15 cellular contexts compared by ENCODE assay signal in genomic region chr1:44619261-44619900, GRCh38. TPM values are rescaled to one million over a fixed set of nuclear protein-coding genes. Genes with fewer than 3 reads are reported as not detected.
A peak's percentile ranks its signal among the peaks of the same experiment; 100 is the strongest.
DNase-seq lines count a peak whose midpoint lies in the region; ATAC-seq, FAIRE-seq and TF ChIP-seq lines count a peak whose summit lies in the region.
"Had no signal": no experiment of that assay in that cellular context is flagged by ENCODE, and none has a peak within 500 bp of the region (broad histone marks: within the 10 kb centered on the region; RNA-seq: fewer than 3 reads in every experiment).

No MANE protein-coding gene starts in this region.

- TF ChIP-seq POLR2A in GM12892 (IDR thresholded peaks at IDR 0.05; ENCODE audit: low read depth, low read length): no peak
- no peak for TF ChIP-seq POLR2A in vagina (IDR thresholded peaks at IDR 0.05)

- H3K27ac ChIP-seq in layer of hippocampus (ENCODE audit: low read depth, low read length) (peak overlapping the region; percentile 13), vagina (no peak overlapping the region)

- H3K27me3 ChIP-seq in bronchial epithelial cell (ENCODE audit: control insufficient read depth, insufficient read depth, low read length) (peaks cover 2% of the 10 kb centered on the region), layer of hippocampus (ENCODE audit: control insufficient read depth, insufficient read depth, low read length) (no peaks in the 10 kb centered on the region), vagina (no peaks in the 10 kb centered on the region)

- no peaks in the 10 kb centered on the region for H3K9me3 ChIP-seq in vagina

- peaks cover 12% of the 10 kb centered on the region for H3K4me1 ChIP-seq in vagina

- no peak for ATAC-seq in HG02798 (IDR thresholded peaks at IDR 0.05; ENCODE audit: poor library complexity, unreplicated experiment)
- ATAC-seq: esophagus mucosa, Panc1 had no signal

- H3K4me3 ChIP-seq in bronchial epithelial cell (ENCODE audit: low read depth, low read length) (no peak overlapping the region), vagina (no peak overlapping the region)

- TF ChIP-seq CTCF in bronchial epithelial cell (IDR thresholded peaks at IDR 0.05; ENCODE audit: insufficient read depth, low read length, severe bottlenecking) (no peak), vagina (IDR thresholded peaks at IDR 0.05) (no peak)

- FAIRE-seq in bronchial epithelial cell (lab: Jason Lieb, UNC): no peak
- FAIRE-seq in GM12892 (lab: Jason Lieb, UNC): no peak
- FAIRE-seq: islet of Langerhans had no signal

- peak; percentile 84 for DNase-seq in AG08395 (ENCODE audit: low spot score)
- peak; percentile 50 for DNase-seq in HS-5 (ENCODE audit: low read depth)
- DNase-seq in bronchial epithelial cell (ENCODE audit: low read depth): peak; percentile 31
- no peak for DNase-seq in GM12892 (ENCODE audit: insufficient read length)
- no peak for DNase-seq in vagina (ENCODE audit: extremely low spot score in 2 of 2)
- DNase-seq in NCI-H526 treated with DMSO at 0.1 percent for 48 hours (lab: John Stamatoyannopoulos, UW): no peak
- DNase-seq: activated CD4-positive, alpha-beta T cell treated with anti-CD3 and anti-CD28 coated beads, Interleukin-2, amount 50 U/mL, for 48 hours; activated gamma-delta T cell; DMS79 treated with DMSO at 0.1 percent for 48 hours; NCI-H2171 had no signal

- intact Hi-C loops in vagina (cut with DNase I): no loop called here

- H3K36me3 ChIP-seq in bronchial epithelial cell (ENCODE audit: control insufficient read depth, insufficient read depth, low read length) (no peaks in the 10 kb centered on the region), vagina (no peaks in the 10 kb centered on the region)

RNA-seq across cellular contexts. Expression of gene TMEM53, which starts 54.9 kb away (rescaled TPM):
- total RNA-seq in bronchial epithelial cell (6.1 and 8.3 TPM in 2 replicates), vagina (7.9 TPM)
- polyA plus RNA-seq in GM12892 (2012; ENCODE audit: missing spikeins): 9.0 TPM

RNA-seq across cellular contexts. Expression of gene ARMH1, which starts 55.1 kb away (rescaled TPM):
- 0.38 TPM in 1 of 2 replicates, not detected in the other for total RNA-seq in bronchial epithelial cell
- 4.3 TPM for polyA plus RNA-seq in GM12892 (2012; ENCODE audit: missing spikeins)
- total RNA-seq in vagina: not detected
- total RNA-seq: esophagus mucosa had no signal

Comparison
In these comparisons a context has a peak if more than half of its experiments do, and no peak if none do; other contexts are left out.
1. DNase-seq: peak in AG08395 (single experiment), HS-5 (single experiment) and bronchial epithelial cell (single experiment); none in GM12892 (single experiment), vagina (0 of 2) and NCI-H526 treated with DMSO at 0.1 percent for 48 hours (single experiment).